Comparison of ENCODE assay signal across 1 cellular context in genomic region chr5:37090123-37090726, GRCh38.
TF ChIP-seq lines count a peak whose summit lies in the region.

No MANE protein-coding gene starts in this region.

TF ChIP-seq in endothelial cell of umbilical vein, 7 proteins besides CTCF, POLR2A, EP300 and RAD21 (continued from another document):
- TF ChIP-seq MAX (IDR thresholded peaks at IDR 0.05; ENCODE audit: insufficient read depth, insufficient read length), result no peak
- TF ChIP-seq POLR2AphosphoS5 (IDR thresholded peaks at IDR 0.05; ENCODE audit: insufficient read depth, low read depth, low read length), result no peak
